15 cellular contexts compared by ENCODE assay signal in genomic region chr19:42874901-42875813, GRCh38. TPM values are rescaled to one million over a fixed set of nuclear protein-coding genes. Genes with fewer than 3 reads are reported as not detected.
DNase-seq lines count a peak whose midpoint lies in the region; ATAC-seq, FAIRE-seq and TF ChIP-seq lines count a peak whose summit lies in the region.
"Not testable (repeated sequence)": the region's sequence is repeated elsewhere in the genome, so short reads cannot be mapped to it uniquely, and the experiment has no call there.
"Had no signal": no experiment of that assay in that cellular context is flagged by ENCODE, and none has a peak within 500 bp of the region (broad histone marks: within the 10 kb centered on the region; RNA-seq: fewer than 3 reads in every experiment).

No MANE protein-coding gene starts in this region.

- DNase-seq in A549 (ENCODE audit: low read depth in 1 of 2, low spot score in 1 of 2); osteoblast (ENCODE audit: insufficient read length, low spot score, missing footprints): not testable (repeated sequence)
- DNase-seq in Daoy (ENCODE audit: low read depth) (peak; percentile 64), HK-2 (ENCODE audit: unreplicated experiment) (peak; percentile 63), RPMI7951 (ENCODE audit: low read depth) (peak; percentile 44), astrocyte (ENCODE audit: low read depth) (peak; percentile 81), dermis blood vessel endothelial cell (peak; percentile 54), fibroblast of villous mesenchyme (ENCODE audit: low read depth) (peak; percentile 66)

- TF ChIP-seq POLR2A in A549 (IDR thresholded peaks at IDR 0.05; ENCODE audit: low read length): not testable (repeated sequence)

- H3K4me3 ChIP-seq in A549; astrocyte (ENCODE audit: insufficient read depth, low read depth, low read length); fibroblast of villous mesenchyme (ENCODE audit: low read depth, low read length); osteoblast (ENCODE audit: insufficient read depth, low read length): not testable (repeated sequence)

- H3K9me3 ChIP-seq in A549: peaks cover 13% of the 10 kb centered on the region; the same call in 2 of the 3 replicates
- H3K9me3 ChIP-seq in astrocyte (ENCODE audit: insufficient read depth, low read depth, low read length); osteoblast (ENCODE audit: low read depth, low read length): not testable (repeated sequence)

- H3K27ac ChIP-seq in A549: peak overlapping the region; percentile 77 to 85
- peak overlapping the region; percentile 93 for H3K27ac ChIP-seq in astrocyte (ENCODE audit: low read depth, low read length)
- H3K27ac ChIP-seq in osteoblast (ENCODE audit: low read depth, low read length): peak overlapping the region; percentile 89

- TF ChIP-seq EP300 in A549 (IDR thresholded peaks at IDR 0.05): 0 out of 5 replicates have a peak, but pooled peaks of 1 of the 2 experiments have one; percentile 11

- H4K20me1 ChIP-seq in astrocyte (ENCODE audit: insufficient read depth, low read length); osteoblast (ENCODE audit: insufficient read depth, low read length): not testable (repeated sequence)

- ATAC-seq in A549: 0 out of 6 replicates have a peak, but pooled peaks of 1 of the 2 experiments have one; percentile 39

- H2AFZ ChIP-seq in astrocyte (ENCODE audit: low read depth, low read length); osteoblast (ENCODE audit: low read length): not testable (repeated sequence)

- H3K27me3 ChIP-seq in astrocyte (ENCODE audit: insufficient read depth, low read length); osteoblast (ENCODE audit: insufficient read depth, low read length): not testable (repeated sequence)

- peaks cover 17% of the 10 kb centered on the region for H3K9me3 Mint-ChIP-seq in astrocyte (ENCODE audit: unreplicated experiment)

- CTCF ChIA-PET in A549 (lab: Yijun Ruan, JAX): interaction anchor here (0.6 to 2.8 kb wide), 9 partner anchors 10 to 279 kb away, joined by 3 to 13 read pairs (median 4); no protein-coding TSS in a partner anchor

- peak overlapping the region; percentile 44 for H3K4me2 ChIP-seq in A549
- H3K4me2 ChIP-seq in astrocyte (ENCODE audit: low read length): peak overlapping the region; percentile 38
- H3K4me2 ChIP-seq in osteoblast (ENCODE audit: insufficient read depth, low read length): not testable (repeated sequence)

- not testable (repeated sequence) for TF ChIP-seq RAD21 in A549 (conservative IDR thresholded peaks at IDR 0.05 in 1 of 2, IDR thresholded peaks at IDR 0.05 in 1 of 2)

- TF ChIP-seq CTCF in A549 (IDR thresholded peaks at IDR 0.05); astrocyte (IDR thresholded peaks at IDR 0.05; ENCODE audit: insufficient read depth, low read depth, low read length); fibroblast of villous mesenchyme (IDR thresholded peaks at IDR 0.05; ENCODE audit: insufficient read depth, low read depth, low read length); osteoblast (IDR thresholded peaks at IDR 0.05; ENCODE audit: extremely low read depth, low read depth, low read length): not testable (repeated sequence)

- 37% methylated on average over 4 of the region's 4 CpGs for WGBS in A549 (ENCODE audit: missing lambda C conversion rate)

- H3K27ac Mint-ChIP-seq in astrocyte (ENCODE audit: unreplicated experiment): peak overlapping the region; percentile 26

- not testable (repeated sequence) for H3K4me1 Mint-ChIP-seq in astrocyte (ENCODE audit: low read depth, unreplicated experiment)

- not testable (repeated sequence) for H3K36me3 ChIP-seq in astrocyte (ENCODE audit: insufficient read depth, low read length); osteoblast (ENCODE audit: insufficient read depth, low read length)

- H3K36me3 Mint-ChIP-seq in astrocyte (ENCODE audit: low read depth, unreplicated experiment): not testable (repeated sequence)

- not testable (repeated sequence) for H3K4me3 Mint-ChIP-seq in astrocyte (ENCODE audit: unreplicated experiment)

- not testable (repeated sequence) for H3K27me3 Mint-ChIP-seq in astrocyte (ENCODE audit: low read depth, unreplicated experiment)

- peak; percentile 76 for FAIRE-seq in A549 (lab: Jason Lieb, UNC)
- FAIRE-seq in astrocyte (lab: Jason Lieb, UNC): not testable (repeated sequence)

- POLR2A ChIA-PET in A549 (lab: Yijun Ruan, JAX): not testable (repeated sequence)

- H3K4me1 ChIP-seq in A549: peaks cover 22% of the 10 kb centered on the region
- peaks cover 22% of the 10 kb centered on the region for H3K4me1 ChIP-seq in astrocyte (ENCODE audit: insufficient read depth, low read length)
- peaks cover 17% of the 10 kb centered on the region for H3K4me1 ChIP-seq in osteoblast (ENCODE audit: insufficient read depth, low read length)

- peak overlapping the region; percentile 77 for H3K9ac ChIP-seq in astrocyte (ENCODE audit: low read length)

- not testable (repeated sequence) for H3K79me2 ChIP-seq in astrocyte (ENCODE audit: insufficient read depth, low read length); osteoblast (ENCODE audit: insufficient read depth, low read length)

TF ChIP-seq in A549, 52 proteins besides CTCF, POLR2A, EP300 and RAD21:
- TF ChIP-seq USF2 (IDR thresholded peaks at IDR 0.05) (peak; percentile 45; the same call in 1 of the 2 replicates), ATOH8 (CRISPR knock-in tag; IDR thresholded peaks at IDR 0.05; ENCODE audit: low read depth) (peak; percentile 46; the same call in 1 of the 2 replicates), HOXB5 (CRISPR knock-in tag; IDR thresholded peaks at IDR 0.05) (0 out of 2 replicates have a peak, but pooled peaks have one; percentile 14), FOSL2 (IDR thresholded peaks at IDR 0.05) (0 out of 2 replicates have a peak, but pooled peaks have one; percentile 21), FOSL2 (CRISPR knock-in tag; IDR thresholded peaks at IDR 0.05) (peak; percentile 45), JUNB (IDR thresholded peaks at IDR 0.05) (peak; percentile 35; the same call in 1 of the 2 replicates), GATA3 (IDR thresholded peaks at IDR 0.05; ENCODE audit: borderline replicate concordance) (peak; percentile 70; the same call in 1 of the 2 replicates)
TF ChIP-seq in A549: peak in this region for 6; not testable (repeated sequence) for 46.

RNA-seq across cellular contexts. Expression of gene PSG1, which starts 4.4 kb away (rescaled TPM):
- polyA plus RNA-seq in A549 (2011; rRNA removed) (0.16 and 0.22 TPM in 2 replicates), A549 (2017; fragmentation: RNase III; extraction: RNeasy Plus Mini Kit Qiagen cat#74134 plus additional on column Dnase treatment) (0.28 to 0.41 TPM (median 0.30 TPM) in 3 replicates)
- 0.16 and 0.26 TPM in 2 replicates for polyA plus RNA-seq in A549 (2012; cell fraction: cytosol; rRNA removed)
- polyA plus RNA-seq in A549 (2012; cell fraction: nucleus; rRNA removed): 0.32 and 0.43 TPM in 2 replicates
- polyA minus RNA-seq in A549 (2011; rRNA and poly(A)+ RNA removed): 0.10 and 0.12 TPM in 2 replicates
- not detected in 2 replicates for total RNA-seq in Daoy (2014; rRNA removed; shearing (Covaris generic))
- total RNA-seq in RPMI7951 (2014; rRNA removed; shearing (Covaris generic)): 0.24 TPM in 1 of 2 replicates, not detected in the other
- total RNA-seq in astrocyte (0.52 and 1.0 TPM in 2 replicates), dermis blood vessel endothelial cell (under 0.01 TPM in 1 of 2 replicates, not detected in the other), fibroblast of villous mesenchyme (3.9 and 11.2 TPM in 2 replicates), osteoblast (0.36 and 1.2 TPM in 2 replicates)
- total RNA-seq: activated T-helper 1 cell treated with anti-CD3 and anti-CD28 coated beads, Interleukin-12 subunit alpha, Interleukin-12 subunit beta, Interleukin-2, Interleukin-4 antibody, amounts not matched to agents 30 ng/mL and 10 ng/mL and 1 ng/mL, durations not matched to agents 14 hours and 24 hours and 36 hours; left cardiac atrium; psoas muscle; smooth muscle cell had no signal
- polyA plus RNA-seq: CD14-positive monocyte, smooth muscle cell had no signal

RNA-seq across cellular contexts. Expression of gene PSG6, which starts 42.5 kb away (rescaled TPM):
- polyA plus RNA-seq in A549 (2011; rRNA removed): 0.05 TPM in 1 of 2 replicates, not detected in the other
- polyA plus RNA-seq in A549 (2012; cell fraction: cytosol; rRNA removed): 0.06 TPM in 1 of 2 replicates, not detected in the other
- polyA plus RNA-seq in A549 (2012; cell fraction: nucleus; rRNA removed): not detected in 2 replicates
- not detected in 3 replicates for polyA plus RNA-seq in A549 (2017; fragmentation: RNase III; extraction: RNeasy Plus Mini Kit Qiagen cat#74134 plus additional on column Dnase treatment)
- polyA minus RNA-seq in A549 (2011; rRNA and poly(A)+ RNA removed): not detected in 2 replicates
- not detected in 2 replicates for total RNA-seq in Daoy (2014; rRNA removed; shearing (Covaris generic))
- not detected in 2 replicates for total RNA-seq in RPMI7951 (2014; rRNA removed; shearing (Covaris generic))
- 0.23 TPM in 1 of 2 replicates, not detected in the other for total RNA-seq in astrocyte
- total RNA-seq in dermis blood vessel endothelial cell: not detected in 2 replicates
- total RNA-seq in fibroblast of villous mesenchyme: 0.32 and 4.3 TPM in 2 replicates
- total RNA-seq in osteoblast: not detected in 2 replicates
- total RNA-seq: activated T-helper 1 cell treated with anti-CD3 and anti-CD28 coated beads, Interleukin-12 subunit alpha, Interleukin-12 subunit beta, Interleukin-2, Interleukin-4 antibody, amounts not matched to agents 30 ng/mL and 10 ng/mL and 1 ng/mL, durations not matched to agents 14 hours and 24 hours and 36 hours; cerebellum; left cardiac atrium; myocyte; psoas muscle; smooth muscle cell had no signal
- polyA plus RNA-seq: CD14-positive monocyte, psoas muscle, smooth muscle cell had no signal
